8 cellular contexts compared by ENCODE assay signal in the genomic region with DNA sequence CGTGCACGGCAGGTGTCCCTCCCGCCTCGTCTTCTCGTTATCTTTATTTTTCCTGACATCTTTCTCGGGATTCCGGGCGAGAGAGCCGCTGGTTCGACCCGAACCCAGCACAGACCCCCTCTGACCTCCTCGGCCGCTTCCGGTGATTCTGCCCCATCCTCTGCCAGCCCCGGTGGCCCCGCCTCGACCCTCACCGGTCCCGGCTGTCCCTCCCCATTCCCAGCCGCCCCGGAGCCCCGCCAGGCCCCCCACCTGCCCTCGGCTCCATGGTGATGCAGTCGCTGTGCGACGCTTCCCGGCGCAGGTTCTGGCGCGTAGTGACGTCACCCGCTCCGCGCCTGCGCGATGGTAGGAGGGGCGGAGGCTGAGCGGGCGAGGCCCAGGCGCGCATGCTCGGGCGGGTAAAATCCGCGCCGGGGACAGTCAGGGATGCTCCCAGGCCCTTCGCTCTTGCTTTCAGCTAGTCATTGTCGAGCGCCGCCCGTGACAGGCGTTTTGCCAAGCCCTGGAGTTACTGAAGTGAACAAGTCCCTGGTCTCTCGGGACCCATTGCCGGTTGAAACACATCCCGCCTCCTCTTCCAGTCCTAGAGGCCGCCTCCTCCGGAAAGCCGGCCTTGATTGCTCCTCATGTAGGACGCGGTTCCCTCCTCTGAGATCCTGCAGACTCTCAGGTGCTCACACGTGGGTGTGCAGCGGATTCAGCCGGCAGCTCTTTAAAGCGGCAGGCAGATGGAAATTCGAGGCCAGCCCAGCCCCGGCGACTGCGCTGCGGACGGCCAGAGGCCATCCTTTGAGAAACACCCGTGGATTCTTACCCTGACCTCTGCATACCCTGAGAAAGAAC. TPM values are rescaled to one million over a fixed set of nuclear protein-coding genes. Genes with fewer than 3 reads are reported as not detected.
DNase-seq lines count a peak whose midpoint lies in the region; ATAC-seq and TF ChIP-seq lines count a peak whose summit lies in the region.

A gene with protein sequence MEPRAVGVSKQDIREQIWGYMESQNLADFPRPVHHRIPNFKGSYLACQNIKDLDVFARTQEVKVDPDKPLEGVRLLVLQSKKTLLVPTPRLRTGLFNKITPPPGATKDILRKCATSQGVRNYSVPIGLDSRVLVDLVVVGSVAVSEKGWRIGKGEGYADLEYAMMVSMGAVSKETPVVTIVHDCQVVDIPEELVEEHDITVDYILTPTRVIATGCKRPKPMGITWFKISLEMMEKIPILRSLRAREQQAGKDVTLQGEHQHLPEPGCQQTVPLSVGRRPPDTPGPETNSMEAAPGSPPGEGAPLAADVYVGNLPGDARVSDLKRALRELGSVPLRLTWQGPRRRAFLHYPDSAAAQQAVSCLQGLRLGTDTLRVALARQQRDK (minus strand): TSS at position 319 of the 846 bp plus-strand sequence. CDS start 51 bp downstream, at position 268.

- H3K4me2 ChIP-seq in PC-3 (ENCODE audit: low read length): peak within 1 kb of the TSS; percentile 75

- intact Hi-C loops in PC-3 (cut with micrococcal nuclease): no loop called here

- no peaks in the 10 kb centered on the region for H4K20me1 ChIP-seq in PC-3 (ENCODE audit: low read length)

- peak within 1 kb of the TSS; percentile 77 for H3K4me3 ChIP-seq in PC-3 (ENCODE audit: low read length)
- peak within 1 kb of the TSS; percentile 82 to 90 for H3K4me3 ChIP-seq in esophagus (ENCODE audit: low read depth in 1 of 2, low read length in 2 of 2)
- peak within 1 kb of the TSS; percentile 82 for H3K4me3 ChIP-seq in mucosa of stomach (ENCODE audit: low read length)

- TF ChIP-seq EP300 in Ishikawa (IDR thresholded peaks at IDR 0.05; ENCODE audit: borderline replicate concordance): no peak

- H3K27me3 ChIP-seq in PC-3 (ENCODE audit: low read length): no peaks in the 10 kb centered on the region
- H3K27me3 ChIP-seq in esophagus (ENCODE audit: control insufficient read depth in 1 of 2, insufficient read depth in 2 of 2, low read length in 2 of 2): no peaks in the 10 kb centered on the region
- H3K27me3 ChIP-seq in mucosa of stomach (ENCODE audit: control insufficient read depth, insufficient read depth, low read length): no peaks in the 10 kb centered on the region

- BruUV-seq in PC-3 (replicated peaks; lab: Mats Ljungman, UMichigan): TSS peak; percentile 96

- no peak for TF ChIP-seq CTCF in PC-3 (conservative IDR thresholded peaks at IDR 0.05; ENCODE audit: low read depth, low read length)

- no peaks in the 10 kb centered on the region for H3F3A ChIP-seq in PC-3 (ENCODE audit: low read length, unreplicated experiment)

- peak; percentile 84 for ATAC-seq in GM21576 (IDR thresholded peaks at IDR 0.05; ENCODE audit: unreplicated experiment)
- peak; percentile 91 for ATAC-seq in PC-3

- H3K79me2 ChIP-seq in PC-3 (ENCODE audit: low read length): peaks cover 11% of the 10 kb centered on the region

- no peak for TF ChIP-seq RAD21 in Ishikawa (IDR thresholded peaks at IDR 0.05; ENCODE audit: low read depth)

- DNase-seq in DMS114 treated with DMSO at 0.1 percent for 48 hours (lab: John Stamatoyannopoulos, UW; ENCODE audit: unreplicated experiment) (peak; percentile 69), PC-3 (peak; percentile 88)
- peak; percentile 100 for DNase-seq in activated T-cell treated with anti-CD3 and anti-CD28 coated beads, Interleukin-2, amount 50 U/mL, for 1 hour
- DNase-seq in stimulated activated CD8-positive, alpha-beta memory T cell treated with anti-CD3 and anti-CD28 coated beads, Interleukin-4, amount 100 ng/mL, for 48 hours: peak; percentile 98

- no peaks in the 10 kb centered on the region for H3K9me2 ChIP-seq in PC-3 (replicated peaks; ENCODE audit: low read length)

- H3K27ac ChIP-seq in PC-3 (ENCODE audit: low read length) (peak within 1 kb of the TSS; percentile 16; the same call in 1 of the 2 replicates), esophagus (ENCODE audit: low read depth in 2 of 2, low read length in 1 of 2) (peak within 1 kb of the TSS; percentile 65 to 84)

- H3K36me3 ChIP-seq in PC-3 (ENCODE audit: low read depth, low read length) (no peaks in the 10 kb centered on the region; the same call in 1 of the 2 replicates), esophagus (ENCODE audit: control insufficient read depth in 2 of 2, insufficient read depth in 2 of 2, low read length in 1 of 2) (peaks cover 0 to 7% of the 10 kb centered on the region in 2 donors), mucosa of stomach (ENCODE audit: control insufficient read depth, insufficient read depth, low read length) (no peaks in the 10 kb centered on the region)

- H3K9me3 ChIP-seq in PC-3 (ENCODE audit: low read length) (no peaks in the 10 kb centered on the region), esophagus (ENCODE audit: control insufficient read depth in 2 of 2, insufficient read depth in 1 of 2, low read depth in 1 of 2, low read length in 1 of 2) (no peaks in the 10 kb centered on the region), mucosa of stomach (ENCODE audit: control insufficient read depth, low read length) (no peaks in the 10 kb centered on the region)

- POLR2A ChIA-PET in PC-3 (lab: Charles Lee; ENCODE audit: unreplicated experiment): no interaction called here

- CTCF ChIA-PET in PC-3 (lab: Charles Lee): no interaction called here

- peaks cover 3% of the 10 kb centered on the region; the same call in 1 of the 2 replicates for H3K4me1 ChIP-seq in PC-3 (ENCODE audit: insufficient read depth, low read length)
- peaks cover 0 to 9% of the 10 kb centered on the region in 2 donors for H3K4me1 ChIP-seq in esophagus (ENCODE audit: control insufficient read depth in 2 of 2, insufficient read depth in 2 of 2, low read length in 1 of 2)
- H3K4me1 ChIP-seq in mucosa of stomach (ENCODE audit: control insufficient read depth, insufficient read depth, low read length): peaks cover 4% of the 10 kb centered on the region

- WGBS in esophagus, 2 donors: 5% methylated on average over 68 to 71 of the region's 71 CpGs

- H3K9ac ChIP-seq in PC-3 (ENCODE audit: low read length) (peak within 1 kb of the TSS; percentile 94), mucosa of stomach (ENCODE audit: low read length) (peak within 1 kb of the TSS; percentile 98)

- H2AFZ ChIP-seq in PC-3 (ENCODE audit: low read length): peak within 1 kb of the TSS; percentile 82

TF ChIP-seq in Ishikawa, 13 proteins besides CTCF, POLR2A, EP300 and RAD21:
- TF ChIP-seq, protein P1, sequence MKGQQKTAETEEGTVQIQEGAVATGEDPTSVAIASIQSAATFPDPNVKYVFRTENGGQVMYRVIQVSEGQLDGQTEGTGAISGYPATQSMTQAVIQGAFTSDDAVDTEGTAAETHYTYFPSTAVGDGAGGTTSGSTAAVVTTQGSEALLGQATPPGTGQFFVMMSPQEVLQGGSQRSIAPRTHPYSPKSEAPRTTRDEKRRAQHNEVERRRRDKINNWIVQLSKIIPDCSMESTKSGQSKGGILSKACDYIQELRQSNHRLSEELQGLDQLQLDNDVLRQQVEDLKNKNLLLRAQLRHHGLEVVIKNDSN (IDR thresholded peaks at IDR 0.05): no peak
- TF ChIP-seq TAF1 (IDR thresholded peaks at IDR 0.05; ENCODE audit: low read depth): peak; percentile 66; the same call in 1 of the 2 replicates
- TF ChIP-seq, protein P2, sequence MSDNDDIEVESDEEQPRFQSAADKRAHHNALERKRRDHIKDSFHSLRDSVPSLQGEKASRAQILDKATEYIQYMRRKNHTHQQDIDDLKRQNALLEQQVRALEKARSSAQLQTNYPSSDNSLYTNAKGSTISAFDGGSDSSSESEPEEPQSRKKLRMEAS (IDR thresholded peaks at IDR 0.05): peak; percentile 63; the same call in 1 of the 2 replicates
- peak; percentile 98 for TF ChIP-seq CREB1 (IDR thresholded peaks at IDR 0.05; ENCODE audit: low read depth)

RNA-seq across cellular contexts. Expression of the gene that starts here (rescaled TPM):
- total RNA-seq in PC-3 (2014; rRNA removed): 11.9 and 17.1 TPM in 2 replicates
- 10 to 100 TPM in 1 of 2 donors, 1 to 10 TPM in 1; 9.7 to 14.1 TPM for polyA plus RNA-seq in esophagus

Comparison
In these comparisons a context has a peak if more than half of its experiments do, and no peak if none do; other contexts are left out.
1. Peak in every context shown above with its lines: DNase-seq, ATAC-seq, H3K4me3 ChIP-seq and H3K27ac ChIP-seq.